ENCODE assay signal across 22 cellular contexts in the genomic region with DNA sequence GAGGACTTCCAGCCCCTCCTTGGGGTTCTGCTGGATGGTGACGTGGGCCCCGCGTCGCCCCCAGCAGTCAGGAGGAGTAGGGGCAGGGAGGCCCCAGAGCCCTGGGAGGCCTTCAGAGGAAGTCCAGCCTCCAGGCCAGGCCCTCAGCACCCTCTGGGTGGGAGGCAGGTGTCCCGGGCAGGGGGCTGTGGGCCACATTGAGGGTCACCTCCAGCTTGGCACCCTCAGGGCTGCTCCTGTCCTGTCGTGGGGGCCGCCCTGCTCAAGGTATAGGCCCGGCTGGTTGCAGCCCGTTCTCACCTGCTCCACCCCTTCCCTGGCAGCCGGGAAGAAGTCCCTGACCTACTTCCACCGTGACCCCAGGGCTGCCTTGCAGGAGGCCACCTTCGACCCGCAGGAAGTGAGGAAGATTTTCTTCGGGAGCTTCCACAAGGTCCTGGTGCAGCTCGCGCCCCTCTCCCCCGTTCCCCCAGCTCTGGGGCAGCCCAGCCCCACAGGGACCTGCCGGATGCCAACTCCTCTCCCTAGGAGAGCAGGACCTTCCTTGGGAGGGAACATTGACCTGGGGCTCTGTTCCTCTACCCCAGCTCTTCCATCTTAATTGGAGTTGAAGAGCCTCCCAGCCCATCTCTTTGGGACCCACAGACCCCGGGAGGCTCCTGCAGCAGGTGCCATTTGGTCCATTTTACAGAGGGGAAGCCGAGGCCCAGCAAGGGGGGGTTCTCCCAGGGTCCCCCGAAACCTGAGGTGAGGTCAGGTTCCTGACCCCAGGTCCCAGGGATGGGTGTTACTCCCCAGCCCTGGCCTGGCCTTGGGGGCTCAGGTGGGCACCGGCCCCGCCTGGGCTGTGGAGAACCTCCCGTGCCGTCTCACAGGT. TPM values are rescaled to one million over a fixed set of nuclear protein-coding genes. Genes with fewer than 3 reads are reported as not detected.
A peak's percentile ranks its signal among the peaks of the same experiment; 100 is the strongest.
DNase-seq lines count a peak whose midpoint lies in the region; ATAC-seq and TF ChIP-seq lines count a peak whose summit lies in the region.
"Had no signal": no experiment of that assay in that cellular context is flagged by ENCODE, and none has a peak within 500 bp of the region (broad histone marks: within the 10 kb centered on the region; RNA-seq: fewer than 3 reads in every experiment).

No MANE protein-coding gene starts in this region.

- no peaks in the 10 kb centered on the region for H3K4me1 ChIP-seq in BE2C
- no peaks in the 10 kb centered on the region for H3K4me1 ChIP-seq in heart left ventricle
- no peaks in the 10 kb centered on the region for H3K4me1 ChIP-seq in psoas muscle

- H3K27ac ChIP-seq in heart left ventricle (no peak overlapping the region), psoas muscle (no peak overlapping the region)

- H3K4me3 ChIP-seq in BE2C (ENCODE audit: low read depth, low read length) (no peak overlapping the region), heart left ventricle (no peak overlapping the region), psoas muscle (no peak overlapping the region)
- H3K4me3 ChIP-seq: GM23338 had no signal

- H3K27ac Mint-ChIP-seq in activated T-helper 2 cell treated with anti-CD3 and anti-CD28 coated beads, Interferon-gamma antibody, Interleukin-2, Interleukin-4, amounts not matched to agents 10 μg/mL and 5 μg/mL and 100 μg/mL, durations not matched to agents 14 hours and 24 hours and 36 hours, result no peak overlapping the region
- H3K27ac Mint-ChIP-seq: GM23338, HFFc6 had no signal

- no peak overlapping the region for H3K4me3 Mint-ChIP-seq in activated T-helper 2 cell treated with anti-CD3 and anti-CD28 coated beads, Interferon-gamma antibody, Interleukin-2, Interleukin-4, amounts not matched to agents 10 μg/mL and 5 μg/mL and 100 μg/mL, durations not matched to agents 14 hours and 24 hours and 36 hours (ENCODE audit: low read depth)
- H3K4me3 Mint-ChIP-seq: GM23338, HFFc6 had no signal

- no peak for TF ChIP-seq CTCF in BE2C (IDR thresholded peaks at IDR 0.05; ENCODE audit: low read depth, low read length)
- TF ChIP-seq CTCF in heart left ventricle (IDR thresholded peaks at IDR 0.05), result no peak
- TF ChIP-seq CTCF in psoas muscle (IDR thresholded peaks at IDR 0.05), result no peak

- H3K36me3 ChIP-seq in BE2C (no peaks in the 10 kb centered on the region), heart left ventricle (no peaks in the 10 kb centered on the region), psoas muscle (ENCODE audit: insufficient read depth in 1 of 2, low read depth in 1 of 2) (no peaks in the 10 kb centered on the region)

- WGBS in heart left ventricle, 4 donors, result 74 to 83% (median 81%) methylated on average over 20 to 25 of the region's 25 CpGs
- 86 to 87% (median 87%) methylated on average over 21 to 25 of the region's 25 CpGs for WGBS in psoas muscle, 3 donors

- H3K27me3 ChIP-seq in BE2C, result peaks cover 20% of the 10 kb centered on the region
- H3K27me3 ChIP-seq in heart left ventricle, result peaks cover 0 to 33% (median 0%) of the 10 kb centered on the region in 9 donors
- peaks cover 0 to 57% (median 3%) of the 10 kb centered on the region in 3 donors for H3K27me3 ChIP-seq in psoas muscle (ENCODE audit: insufficient read depth in 3 of 3, low read length in 2 of 3)

- no peak for ATAC-seq in heart left ventricle
- ATAC-seq in psoas muscle, result no peak
- ATAC-seq: GM23338 had no signal

- no peak for TF ChIP-seq POLR2A in heart left ventricle (IDR thresholded peaks at IDR 0.05)

- DNase-seq in activated CD8-positive, alpha-beta memory T cell treated with anti-CD3 and anti-CD28 coated beads, Interleukin-2, amount 50 U/mL, for 4 hours, result peak; percentile 11
- no peak for DNase-seq in activated CD8-positive, alpha-beta memory T cell treated with anti-CD3 and anti-CD28 coated beads for 24 hours
- peak; percentile 4 for DNase-seq in BE2C
- DNase-seq in heart left ventricle, result peak in 3 of 5 donors; percentile 17 to 54 (median 17)
- peak; percentile 4 to 30 for DNase-seq in psoas muscle
- no peak for DNase-seq in NCI-H774 (lab: John Stamatoyannopoulos, UW)
- no peak for DNase-seq in activated T-helper 2 cell treated with anti-CD3 and anti-CD28 coated beads, Interferon-gamma antibody, Interleukin-2, Interleukin-4, amounts not matched to agents 10 μg/mL and 5 μg/mL and 100 μg/mL, durations not matched to agents 14 hours and 24 hours and 36 hours (ENCODE audit: low spot score)
- DNase-seq in anterior cingulate cortex (lab: John Stamatoyannopoulos, UW), result no peak
- DNase-seq: C1 segment of cervical spinal cord; COR-L47; HFFc6; KG1; NCI-H1092 treated with DMSO at 0.1 percent for 48 hours; NCI-H1694 treated with DMSO at 0.1 percent for 48 hours; NCI-H345; NCI-H526 treated with DMSO at 0.1 percent for 48 hours; NK-92 treated with Interleukin-12 subunit alpha and Interleukin-12 subunit beta, amount 100 ng/mL, for 24 hours; OCI-M1; RPMI8226 had no signal

- H3K9me3 ChIP-seq in BE2C, result no peaks in the 10 kb centered on the region
- no peaks in the 10 kb centered on the region for H3K9me3 ChIP-seq in heart left ventricle
- H3K9me3 ChIP-seq in psoas muscle, result no peaks in the 10 kb centered on the region

- peaks cover 7% of the 10 kb centered on the region for H3K27me3 Mint-ChIP-seq in activated T-helper 2 cell treated with anti-CD3 and anti-CD28 coated beads, Interferon-gamma antibody, Interleukin-2, Interleukin-4, amounts not matched to agents 10 μg/mL and 5 μg/mL and 100 μg/mL, durations not matched to agents 14 hours and 24 hours and 36 hours (ENCODE audit: low read depth)

- H3K9me3 Mint-ChIP-seq in activated T-helper 2 cell treated with anti-CD3 and anti-CD28 coated beads, Interferon-gamma antibody, Interleukin-2, Interleukin-4, amounts not matched to agents 10 μg/mL and 5 μg/mL and 100 μg/mL, durations not matched to agents 14 hours and 24 hours and 36 hours, result no peaks in the 10 kb centered on the region
- H3K9me3 Mint-ChIP-seq: GM23338, HFFc6 had no signal

- H3K36me3 Mint-ChIP-seq in activated T-helper 2 cell treated with anti-CD3 and anti-CD28 coated beads, Interferon-gamma antibody, Interleukin-2, Interleukin-4, amounts not matched to agents 10 μg/mL and 5 μg/mL and 100 μg/mL, durations not matched to agents 14 hours and 24 hours and 36 hours (ENCODE audit: low read depth), result no peaks in the 10 kb centered on the region

- intact Hi-C loops in heart left ventricle (cut with DNase I), result no loop called here
- intact Hi-C loops in psoas muscle (cut with DNase I), result no loop called here
- intact Hi-C loops in activated T-helper 2 cell treated with anti-CD3 and anti-CD28 coated beads, Interferon-gamma antibody, Interleukin-2, Interleukin-4, amounts not matched to agents 10 μg/mL and 5 μg/mL and 100 μg/mL, durations not matched to agents 14 hours and 24 hours and 36 hours (cut with micrococcal nuclease), result no loop called here

- H3K4me1 Mint-ChIP-seq in activated T-helper 2 cell treated with anti-CD3 and anti-CD28 coated beads, Interferon-gamma antibody, Interleukin-2, Interleukin-4, amounts not matched to agents 10 μg/mL and 5 μg/mL and 100 μg/mL, durations not matched to agents 14 hours and 24 hours and 36 hours (ENCODE audit: low read depth), result no peaks in the 10 kb centered on the region

RNA-seq across cellular contexts. Expression of a gene that starts 26.4 kb away (rescaled TPM):
- polyA plus RNA-seq in BE2C (2012; ENCODE audit: insufficient read depth, insufficient read length, low read depth), result 0.25 TPM
- total RNA-seq in heart left ventricle (not detected), psoas muscle (not detected)
- polyA plus RNA-seq in heart left ventricle (not detected), psoas muscle (under 1 TPM in 2 of 3 donors, not detected in 1; 0.08 to 0.09 TPM)
- total RNA-seq in activated T-helper 2 cell treated with anti-CD3 and anti-CD28 coated beads, Interferon-gamma antibody, Interleukin-2, Interleukin-4, amounts not matched to agents 10 μg/mL and 5 μg/mL and 100 μg/mL, durations not matched to agents 14 hours and 24 hours and 36 hours, result not detected in 2 replicates
- total RNA-seq: A172 had no signal

RNA-seq across cellular contexts. Expression of a gene that starts 41.7 kb away (rescaled TPM):
- not detected for polyA plus RNA-seq in BE2C (2012; ENCODE audit: insufficient read depth, insufficient read length, low read depth)
- total RNA-seq in heart left ventricle (1 to 10 TPM in 2 of 9 donors, under 1 TPM in 2, not detected in 5; 0.16 to 1.5 (median 0.81) TPM), psoas muscle (under 1 TPM in 2 of 4 donors, not detected in 2; 0.24 to 0.41 TPM)
- polyA plus RNA-seq in heart left ventricle (under 1 TPM; 0.06 to 0.23 TPM), psoas muscle (under 1 TPM in 1 of 3 donors, not detected in 2; 0.01 TPM)
- total RNA-seq in activated T-helper 2 cell treated with anti-CD3 and anti-CD28 coated beads, Interferon-gamma antibody, Interleukin-2, Interleukin-4, amounts not matched to agents 10 μg/mL and 5 μg/mL and 100 μg/mL, durations not matched to agents 14 hours and 24 hours and 36 hours, result not detected in 2 replicates
- total RNA-seq: HFFc6, MCF 10A had no signal

RNA-seq across cellular contexts. Expression of a gene that starts 46.8 kb away (rescaled TPM):
- 329 TPM for polyA plus RNA-seq in BE2C (2012; ENCODE audit: insufficient read depth, insufficient read length, low read depth)
- 10 to 100 TPM; 14.3 to 51.6 (median 29.2) TPM for total RNA-seq in heart left ventricle
- 10 to 100 TPM; 41.8 to 43.8 TPM for polyA plus RNA-seq in heart left ventricle
- total RNA-seq in psoas muscle, result 10 to 100 TPM; 19.9 to 42.2 (median 25.5) TPM
- polyA plus RNA-seq in psoas muscle, result 10 to 100 TPM; 22.3 to 42.0 (median 30.4) TPM
- 93.8 and 94.4 TPM in 2 replicates for total RNA-seq in activated T-helper 2 cell treated with anti-CD3 and anti-CD28 coated beads, Interferon-gamma antibody, Interleukin-2, Interleukin-4, amounts not matched to agents 10 μg/mL and 5 μg/mL and 100 μg/mL, durations not matched to agents 14 hours and 24 hours and 36 hours

Comparison
In these comparisons a context has a peak if more than half of its experiments do, and no peak if none do; other contexts are left out.
1. DNase-seq: peak in activated CD8-positive, alpha-beta memory T cell treated with anti-CD3 and anti-CD28 coated beads, Interleukin-2, amount 50 U/mL, for 4 hours (single experiment), BE2C (single experiment), heart left ventricle (3 of 5) and psoas muscle (2 of 2); none in activated CD8-positive, alpha-beta memory T cell treated with anti-CD3 and anti-CD28 coated beads for 24 hours (single experiment), NCI-H774 (single experiment), activated T-helper 2 cell treated with anti-CD3 and anti-CD28 coated beads, Interferon-gamma antibody, Interleukin-2, Interleukin-4, amounts not matched to agents 10 μg/mL and 5 μg/mL and 100 μg/mL, durations not matched to agents 14 hours and 24 hours and 36 hours (single experiment) and anterior cingulate cortex (0 of 58).